ENCODE assay signal across 38 cellular contexts in the genomic region with DNA sequence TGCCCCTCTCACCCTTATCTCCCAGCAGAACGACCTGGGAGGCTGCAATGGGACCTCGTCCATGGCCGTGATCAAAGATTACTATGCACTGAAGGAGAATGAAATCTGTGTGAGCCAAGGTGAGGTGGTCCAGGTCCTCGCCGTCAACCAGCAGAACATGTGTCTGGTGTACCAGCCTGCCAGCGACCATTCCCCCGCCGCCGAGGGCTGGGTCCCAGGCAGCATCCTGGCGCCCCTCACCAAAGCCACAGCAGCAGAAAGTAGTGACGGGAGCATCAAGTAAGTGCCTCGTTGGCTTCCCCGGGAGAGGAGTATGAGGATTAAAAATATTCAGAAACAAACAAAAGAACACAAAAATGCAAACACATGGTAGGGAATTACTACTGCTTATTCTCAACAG.
"Had no signal": no experiment of that assay in that cellular context is flagged by ENCODE, and none has a peak within 500 bp of the region (broad histone marks: within the 10 kb centered on the region; RNA-seq: fewer than 3 reads in every experiment).

No MANE protein-coding gene starts in this region.

- H3K27ac ChIP-seq: adrenal gland, ascending aorta, body of pancreas, brain microvascular endothelial cell, breast epithelium, cardiac muscle cell had no signal

- H3K9me3 Mint-ChIP-seq: activated naive CD4-positive, alpha-beta T cell treated with anti-CD3 and anti-CD28 coated beads for 36 hours; activated naive CD4-positive, alpha-beta T cell treated with anti-CD3 and anti-CD28 coated beads, Interleukin-2, amount 50 U/mL, for 24 hours; activated T-helper 1 cell treated with anti-CD3 and anti-CD28 coated beads, Interleukin-12 subunit alpha, Interleukin-12 subunit beta, Interleukin-2, Interleukin-4 antibody, amounts not matched to agents 30 ng/mL and 10 ng/mL and 1 ng/mL, durations not matched to agents 14 hours and 24 hours and 36 hours; brain had no signal

- DNase-seq: activated effector memory CD4-positive, alpha-beta T cell treated with anti-CD3 and anti-CD28 coated beads, Interleukin-2, amount 50 U/mL, for 16 hours; activated effector memory CD4-positive, alpha-beta T cell treated with Interleukin-2 at 50 U/mL for 16 hours; activated gamma-delta T cell; activated gamma-delta T cell treated with Interleukin-2 at 50 U/mL for 16 hours; activated naive CD4-positive, alpha-beta T cell; activated naive CD4-positive, alpha-beta T cell treated with anti-CD3 and anti-CD28 coated beads for 36 hours; activated naive CD4-positive, alpha-beta T cell treated with anti-CD3 and anti-CD28 coated beads, Interleukin-2, amount 10 ng/mL, durations not matched to agents 7 days and 5 days; activated naive CD4-positive, alpha-beta T cell treated with anti-CD3 and anti-CD28 coated beads, Interleukin-2, amount 50 U/mL, for 16 hours; activated naive CD4-positive, alpha-beta T cell treated with Interleukin-2 at 50 U/mL for 16 hours; activated naive CD8-positive, alpha-beta T cell treated with anti-CD3 and anti-CD28 coated beads for 36 hours; activated naive CD8-positive, alpha-beta T cell treated with anti-CD3 and anti-CD28 coated beads, Interleukin-2, amount 10 ng/mL, durations not matched to agents 7 days and 5 days; activated naive CD8-positive, alpha-beta T cell treated with anti-CD3 and anti-CD28 coated beads, Interleukin-2, amount 50 U/mL, for 24 hours; activated T-cell treated with anti-CD3 and anti-CD28 coated beads, Interleukin-2, amount 50 U/mL, for 1 hour; activated T-cell treated with anti-CD3 and anti-CD28 coated beads, Interleukin-2, amount 50 U/mL, for 24 hours; activated T-cell treated with anti-CD3 and anti-CD28 coated beads, Interleukin-2, amount 50 U/mL, for 4 hours; activated T-cell treated with anti-CD3 and anti-CD28 coated beads, Interleukin-2, amount 50 U/mL, for 48 hours; activated T-cell treated with anti-CD3 and anti-CD28 coated beads, Interleukin-2, amount 50 U/mL, for 72 hours; adrenal gland; amniotic stem cell; amygdala; anterior cingulate cortex; aorta; brain microvascular endothelial cell; caudate nucleus; central memory CD4-positive, alpha-beta T cell; cerebellar nuclear complex had no signal

- H3K27me3 Mint-ChIP-seq: activated naive CD4-positive, alpha-beta T cell treated with anti-CD3 and anti-CD28 coated beads, Interleukin-2, amount 50 U/mL, for 24 hours; activated naive CD8-positive, alpha-beta T cell; activated naive CD8-positive, alpha-beta T cell treated with anti-CD3 and anti-CD28 coated beads for 36 hours; activated naive CD8-positive, alpha-beta T cell treated with anti-CD3 and anti-CD28 coated beads, Interleukin-2, amount 10 ng/mL, durations not matched to agents 7 days and 5 days; activated naive CD8-positive, alpha-beta T cell treated with anti-CD3 and anti-CD28 coated beads, Interleukin-2, amount 50 U/mL, for 24 hours; activated T-cell treated with anti-CD3 and anti-CD28 coated beads, Interleukin-2, amount 50 U/mL, for 24 hours; activated T-helper 17 cell treated with anti-CD3 and anti-CD28 coated beads, Interleukin-2, amount 50 U/mL, for 72 hours; brain had no signal

- ATAC-seq: activated naive CD4-positive, alpha-beta T cell treated with anti-CD3 and anti-CD28 coated beads, Interleukin-2, amount 50 U/mL, for 72 hours; activated naive CD8-positive, alpha-beta T cell treated with anti-CD3 and anti-CD28 coated beads, Interleukin-2, amount 50 U/mL, for 24 hours; activated T-cell treated with anti-CD3 and anti-CD28 coated beads, Interleukin-2, amount 50 U/mL, for 4 hours; activated T-cell treated with anti-CD3 and anti-CD28 coated beads, Interleukin-2, amount 50 U/mL, for 72 hours; activated T-helper 17 cell treated with anti-CD3 and anti-CD28 coated beads, Interleukin-2, amount 50 U/mL, for 72 hours; body of pancreas had no signal

- H3K27me3 ChIP-seq: adrenal gland, ascending aorta, body of pancreas, brain microvascular endothelial cell, breast epithelium, cardiac muscle cell had no signal

- H3K27ac Mint-ChIP-seq: activated naive CD4-positive, alpha-beta T cell treated with anti-CD3 and anti-CD28 coated beads for 36 hours; activated naive CD4-positive, alpha-beta T cell treated with anti-CD3 and anti-CD28 coated beads, Interleukin-2, amount 10 ng/mL, durations not matched to agents 7 days and 5 days; activated naive CD4-positive, alpha-beta T cell treated with anti-CD3 and anti-CD28 coated beads, Interleukin-2, amount 50 U/mL, for 24 hours; activated naive CD4-positive, alpha-beta T cell treated with anti-CD3 and anti-CD28 coated beads, Interleukin-2, amount 50 U/mL, for 72 hours; activated naive CD8-positive, alpha-beta T cell; activated naive CD8-positive, alpha-beta T cell treated with anti-CD3 and anti-CD28 coated beads for 36 hours; activated naive CD8-positive, alpha-beta T cell treated with anti-CD3 and anti-CD28 coated beads, Interleukin-2, amount 10 ng/mL, durations not matched to agents 7 days and 5 days; activated naive CD8-positive, alpha-beta T cell treated with anti-CD3 and anti-CD28 coated beads, Interleukin-2, amount 50 U/mL, for 24 hours; activated T-cell treated with anti-CD3 and anti-CD28 coated beads, Interleukin-2, amount 50 U/mL, for 24 hours; activated T-cell treated with anti-CD3 and anti-CD28 coated beads, Interleukin-2, amount 50 U/mL, for 72 hours; activated T-helper 1 cell treated with anti-CD3 and anti-CD28 coated beads, Interleukin-12 subunit alpha, Interleukin-12 subunit beta, Interleukin-2, Interleukin-4 antibody, amounts not matched to agents 30 ng/mL and 10 ng/mL and 1 ng/mL, durations not matched to agents 14 hours and 24 hours and 36 hours; activated T-helper 17 cell treated with anti-CD3 and anti-CD28 coated beads, Interleukin-2, amount 50 U/mL, for 72 hours; activated T-helper 2 cell treated with anti-CD3 and anti-CD28 coated beads, Interferon-gamma antibody, Interleukin-2, Interleukin-4, amounts not matched to agents 10 μg/mL and 5 μg/mL and 100 μg/mL, durations not matched to agents 14 hours and 24 hours and 36 hours; brain had no signal

- H3K4me1 Mint-ChIP-seq: brain had no signal

- H3K36me3 ChIP-seq: brain microvascular endothelial cell, breast epithelium had no signal

- H3K4me3 Mint-ChIP-seq: activated naive CD4-positive, alpha-beta T cell treated with anti-CD3 and anti-CD28 coated beads for 36 hours; activated naive CD4-positive, alpha-beta T cell treated with anti-CD3 and anti-CD28 coated beads, Interleukin-2, amount 10 ng/mL, durations not matched to agents 7 days and 5 days; activated naive CD4-positive, alpha-beta T cell treated with anti-CD3 and anti-CD28 coated beads, Interleukin-2, amount 50 U/mL, for 24 hours; activated naive CD8-positive, alpha-beta T cell; activated naive CD8-positive, alpha-beta T cell treated with anti-CD3 and anti-CD28 coated beads for 36 hours; activated naive CD8-positive, alpha-beta T cell treated with anti-CD3 and anti-CD28 coated beads, Interleukin-2, amount 10 ng/mL, durations not matched to agents 7 days and 5 days; activated naive CD8-positive, alpha-beta T cell treated with anti-CD3 and anti-CD28 coated beads, Interleukin-2, amount 50 U/mL, for 24 hours; activated T-cell treated with anti-CD3 and anti-CD28 coated beads, Interleukin-2, amount 50 U/mL, for 24 hours; activated T-cell treated with anti-CD3 and anti-CD28 coated beads, Interleukin-2, amount 50 U/mL, for 4 hours; activated T-cell treated with anti-CD3 and anti-CD28 coated beads, Interleukin-2, amount 50 U/mL, for 72 hours; activated T-helper 1 cell treated with anti-CD3 and anti-CD28 coated beads, Interleukin-12 subunit alpha, Interleukin-12 subunit beta, Interleukin-2, Interleukin-4 antibody, amounts not matched to agents 30 ng/mL and 10 ng/mL and 1 ng/mL, durations not matched to agents 14 hours and 24 hours and 36 hours; activated T-helper 17 cell treated with anti-CD3 and anti-CD28 coated beads, Interleukin-2, amount 50 U/mL, for 72 hours; brain; central memory CD8-positive, alpha-beta T cell had no signal

- H3K4me1 ChIP-seq: ascending aorta, breast epithelium had no signal

- H3K9me3 ChIP-seq: adrenal gland, ascending aorta, body of pancreas, breast epithelium had no signal

- H3K4me3 ChIP-seq: adrenal gland, ascending aorta, body of pancreas, breast epithelium, cardiac muscle cell had no signal
